9 cellular contexts compared by ENCODE assay signal in the genomic region with DNA sequence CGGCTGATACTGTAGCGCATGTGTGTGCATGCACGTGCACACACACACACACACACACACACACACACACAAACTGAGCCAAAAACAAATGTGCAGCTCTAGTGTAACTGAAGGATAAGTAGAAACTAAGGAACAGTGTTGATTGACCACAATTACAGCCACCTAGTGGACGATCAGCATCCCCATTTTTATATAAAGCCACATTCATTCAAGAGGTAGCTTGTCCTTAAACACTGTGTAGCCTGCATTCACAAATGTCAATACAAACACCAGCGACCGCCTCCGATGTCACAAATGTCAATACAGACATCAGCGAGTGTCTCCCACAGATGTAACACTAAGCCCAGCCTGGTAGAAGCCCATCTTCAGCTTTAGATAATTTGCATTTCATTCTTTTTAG.
DNase-seq lines count a peak whose midpoint lies in the region; ATAC-seq and TF ChIP-seq lines count a peak whose summit lies in the region.
"Had no signal": no experiment of that assay in that cellular context is flagged by ENCODE, and none has a peak within 500 bp of the region (broad histone marks: within the 10 kb centered on the region; RNA-seq: fewer than 3 reads in every experiment).

No MANE protein-coding gene starts in this region.

- H3K4me1 Mint-ChIP-seq in endothelial cell (ENCODE audit: unreplicated experiment), result no peaks in the 10 kb centered on the region
- peaks cover 2% of the 10 kb centered on the region for H3K4me1 Mint-ChIP-seq in osteocyte (ENCODE audit: unreplicated experiment)

- DNase-seq in GM12864 (ENCODE audit: low read depth), result no peak
- DNase-seq in NCI-H526 treated with DMSO at 0.1 percent for 48 hours (lab: John Stamatoyannopoulos, UW), result peak; percentile 10
- DNase-seq in endothelial cell (ENCODE audit: low spot score), result no peak
- DNase-seq in osteocyte (ENCODE audit: extremely low spot score, unreplicated experiment), result no peak
- DNase-seq in posterior cingulate gyrus, result no peak
- DNase-seq in stimulated activated CD8-positive, alpha-beta memory T cell treated with anti-CD3 and anti-CD28 coated beads, Interleukin-4, amount 100 ng/mL, for 48 hours, result no peak
- DNase-seq in ecto neural progenitor cell (ENCODE audit: low spot score), result no peak
- DNase-seq: natural killer cell had no signal

- H3K27ac Mint-ChIP-seq in endothelial cell (ENCODE audit: unreplicated experiment) (no peak overlapping the region), osteocyte (ENCODE audit: unreplicated experiment) (no peak overlapping the region)
- H3K27ac Mint-ChIP-seq: natural killer cell had no signal

- no peak for ATAC-seq in GM18511 (IDR thresholded peaks at IDR 0.05; ENCODE audit: unreplicated experiment)

- H3K4me3 Mint-ChIP-seq in endothelial cell (ENCODE audit: unreplicated experiment) (no peak overlapping the region), osteocyte (ENCODE audit: unreplicated experiment) (no peak overlapping the region)
- H3K4me3 Mint-ChIP-seq: natural killer cell had no signal

- no peak overlapping the region for H3K4me3 ChIP-seq in GM12864 (ENCODE audit: low read depth, low read length)

- no peaks in the 10 kb centered on the region for H3K9me3 Mint-ChIP-seq in endothelial cell (ENCODE audit: unreplicated experiment)
- peaks cover 3% of the 10 kb centered on the region for H3K9me3 Mint-ChIP-seq in osteocyte (ENCODE audit: unreplicated experiment)
- H3K9me3 Mint-ChIP-seq: natural killer cell had no signal

- peak; percentile 10 for TF ChIP-seq CTCF in GM12864 (IDR thresholded peaks at IDR 0.05; ENCODE audit: low read depth, low read length, missing control alignments)
- TF ChIP-seq CTCF in endothelial cell (IDR thresholded peaks at IDR 0.05; ENCODE audit: unreplicated experiment), result peak; percentile 55
- TF ChIP-seq CTCF in osteocyte (IDR thresholded peaks at IDR 0.05), result peak; percentile 62

- H3K36me3 Mint-ChIP-seq in endothelial cell (ENCODE audit: low read depth, unreplicated experiment), result no peaks in the 10 kb centered on the region
- H3K36me3 Mint-ChIP-seq in osteocyte (ENCODE audit: unreplicated experiment), result no peaks in the 10 kb centered on the region
- H3K36me3 Mint-ChIP-seq: natural killer cell had no signal

- H3K27me3 Mint-ChIP-seq in endothelial cell (ENCODE audit: unreplicated experiment), result no peaks in the 10 kb centered on the region
- no peaks in the 10 kb centered on the region for H3K27me3 Mint-ChIP-seq in osteocyte (ENCODE audit: unreplicated experiment)

- intact Hi-C loops in posterior cingulate gyrus (cut with DNase I), result no loop called here

Comparison
In these comparisons a context has a peak if more than half of its experiments do, and no peak if none do; other contexts are left out.
1. CTCF ChIP-seq: peak in every context shown above with its lines; median percentile 62 in osteocyte; 55 in endothelial cell; 10 in GM12864.